Comparison of ENCODE assay signal across 1 cellular context in genomic region chr4:6926081-6926480, GRCh38.
TF ChIP-seq lines count a peak whose summit lies in the region.

No MANE protein-coding gene starts in this region.

TF ChIP-seq in SK-N-SH, 30 proteins besides CTCF, POLR2A, EP300 and RAD21 (continued from another document):
- no peak for TF ChIP-seq REST (IDR thresholded peaks at IDR 0.05; ENCODE audit: low read depth, low read length)
